In genomic region chr5:171956314-171956713, GRCh38 we compare ENCODE assay signal across 19 cellular contexts. TPM values are rescaled to one million over a fixed set of nuclear protein-coding genes. Genes with fewer than 3 reads are reported as not detected.
DNase-seq lines count a peak whose midpoint lies in the region; ATAC-seq, FAIRE-seq and TF ChIP-seq lines count a peak whose summit lies in the region.
"Had no signal": no experiment of that assay in that cellular context is flagged by ENCODE, and none has a peak within 500 bp of the region (broad histone marks: within the 10 kb centered on the region; RNA-seq: fewer than 3 reads in every experiment).

No MANE protein-coding gene starts in this region.

- peaks cover 27% of the 10 kb centered on the region for H3K4me1 Mint-ChIP-seq in Caco-2 (ENCODE audit: low read depth, unreplicated experiment)
- H3K4me1 Mint-ChIP-seq in brain: peaks cover 61% of the 10 kb centered on the region
- peaks cover 60 to 66% of the 10 kb centered on the region in 2 experiments for H3K4me1 Mint-ChIP-seq in H9

- no peak overlapping the region for H2BK120ac ChIP-seq in H9 (ENCODE audit: low read depth, low read length, poor library complexity, severe bottlenecking)

- peaks cover 38% of the 10 kb centered on the region for H3K4me1 ChIP-seq in Caco-2
- H3K4me1 ChIP-seq in pancreas: peaks cover 57 to 76% (median 69%) of the 10 kb centered on the region in 3 donors
- peaks cover 11% of the 10 kb centered on the region; the same call in 1 of the 2 replicates for H3K4me1 ChIP-seq in H9 (ENCODE audit: insufficient read depth, low read length)

- peak; percentile 14 to 46 (median 34) for ATAC-seq in pancreas

- no peak overlapping the region for H3T11ph ChIP-seq in H9 (ENCODE audit: low read length)

- H2BK15ac ChIP-seq in H9 (ENCODE audit: low read depth, low read length): no peak overlapping the region

- intact Hi-C loops in Caco-2 (cut with micrococcal nuclease; ENCODE audit: unreplicated experiment): no loop called here
- intact Hi-C loops in pancreas (cut with DNase I): loop anchor here in 1 of 3 donors (10.0 kb wide), 1 partner anchor 48 kb away; the partner anchor contains the start of gene FBXW11

- no peak overlapping the region for H4K5ac ChIP-seq in H9 (ENCODE audit: insufficient read length, low read depth, low read length)

- 13 to 20% methylated on average over 1 of the region's 1 CpG for WGBS in pancreas, 2 donors
- no CpG with 5 or more reads among the region's 1 CpG for WGBS in H9 (ENCODE audit: extremely low coverage, insufficient read length, low lambda C conversion rate)

- H3K23me2 ChIP-seq in H9 (ENCODE audit: insufficient read length, low read depth, low read length, poor library complexity, severe bottlenecking): no peaks in the 10 kb centered on the region

- BruUV-seq in Caco-2 (replicated peaks; lab: Mats Ljungman, UMichigan): no TSS peak

- CTCF ChIA-PET in Caco-2 (lab: Charles Lee): no interaction called here

- no peaks in the 10 kb centered on the region for H3K27me3 ChIP-seq in Caco-2 (replicated peaks; ENCODE audit: control insufficient read depth, insufficient read depth, low read length)
- no peaks in the 10 kb centered on the region for H3K27me3 ChIP-seq in pancreas
- H3K27me3 ChIP-seq in H9 (ENCODE audit: insufficient read depth, low read length): no peaks in the 10 kb centered on the region; the same call in 1 of the 2 replicates
- H3K27me3 ChIP-seq: BLaER1 treated with 17β-estradiol and CSF1 and Interleukin-3, amounts not matched to agents 10 nM and 100 nM; ovary; transverse colon had no signal

- H3K27ac Mint-ChIP-seq in Caco-2 (ENCODE audit: unreplicated experiment) (peak overlapping the region; percentile 59), brain (peak overlapping the region in 4 of 5 experiments; percentile 22 to 48 (median 40)), H9 (peak overlapping the region in 1 of 3 experiments; percentile 74; a peak in 2 of 7 replicates)

- H3K27ac ChIP-seq in KOPT-K1 (ENCODE audit: low read depth, low read length, poor library complexity, severe bottlenecking) (peak overlapping the region; percentile 55), pancreas (peak overlapping the region; percentile 4 to 86 (median 54)), H9 (ENCODE audit: insufficient read length, low read depth, low read length) (no peak overlapping the region)
- H3K27ac ChIP-seq: BLaER1 treated with 17β-estradiol and CSF1 and Interleukin-3, amounts not matched to agents 10 nM and 100 nM; GM23248; HL-60; ovary had no signal

- no peaks in the 10 kb centered on the region; the same call in 1 of the 2 replicates for H3K36me3 ChIP-seq in Caco-2 (ENCODE audit: control insufficient read depth, insufficient read depth, low read length)
- H3K36me3 ChIP-seq in KOPT-K1 (ENCODE audit: insufficient read depth, low read length): no peaks in the 10 kb centered on the region
- no peaks in the 10 kb centered on the region for H3K36me3 ChIP-seq in pancreas
- H3K36me3 ChIP-seq: ovary, transverse colon had no signal

- no peak overlapping the region for H3K4me2 ChIP-seq in H9 (ENCODE audit: insufficient read depth, insufficient read length, low read length)

- no peak overlapping the region for H4K8ac ChIP-seq in H9 (replicated peaks; ENCODE audit: insufficient read length, low read depth, low read length)

- H4K20me1 ChIP-seq in H9 (ENCODE audit: control insufficient read depth, insufficient read depth, insufficient read length): no peaks in the 10 kb centered on the region

- no peak overlapping the region for H2AFZ ChIP-seq in H9 (ENCODE audit: low read length)
- H2AFZ ChIP-seq: GM23248 had no signal

- no peaks in the 10 kb centered on the region for H3K9me3 Mint-ChIP-seq in Caco-2 (ENCODE audit: unreplicated experiment)
- H3K9me3 Mint-ChIP-seq in brain: peaks cover 0 to 3% (median 0%) of the 10 kb centered on the region in 5 experiments
- no peaks in the 10 kb centered on the region for H3K9me3 Mint-ChIP-seq in H9

- no peak overlapping the region for H3K23ac ChIP-seq in H9 (ENCODE audit: insufficient read length, low read depth, low read length)

- no peak overlapping the region for H2BK20ac ChIP-seq in H9 (ENCODE audit: low read depth, low read length, poor library complexity, severe bottlenecking)

- no peak overlapping the region for H2AK5ac ChIP-seq in H9 (ENCODE audit: insufficient read length, low read length)

- H3K9ac ChIP-seq in H9 (ENCODE audit: extremely low read depth, insufficient read length, low read length): no peak overlapping the region
- H3K9ac ChIP-seq: BLaER1 treated with 17β-estradiol and CSF1 and Interleukin-3, amounts not matched to agents 10 nM and 100 nM; GM23248 had no signal

- H3K27me3 Mint-ChIP-seq in Caco-2 (ENCODE audit: insufficient read depth, unreplicated experiment): no peaks in the 10 kb centered on the region
- H3K27me3 Mint-ChIP-seq in brain: no peaks in the 10 kb centered on the region
- no peaks in the 10 kb centered on the region for H3K27me3 Mint-ChIP-seq in H9 (ENCODE audit: low read depth)

- no peak for FAIRE-seq in pancreas (lab: Jason Lieb, UNC)
- FAIRE-seq: endometrium, RCC 7860 had no signal

- POLR2A ChIA-PET in Caco-2 (lab: Charles Lee): no interaction called here

- H3K9me3 ChIP-seq in Caco-2 (no peaks in the 10 kb centered on the region), KOPT-K1 (ENCODE audit: insufficient read depth, low read length, poor library complexity, severe bottlenecking) (no peaks in the 10 kb centered on the region), pancreas (no peaks in the 10 kb centered on the region), H9 (ENCODE audit: control insufficient read depth, low read depth, low read length) (no peaks in the 10 kb centered on the region)
- H3K9me3 ChIP-seq: ovary, transverse colon had no signal

- H2BK5ac ChIP-seq in H9 (ENCODE audit: insufficient read length, low read length): no peak overlapping the region

- peaks cover 68% of the 10 kb centered on the region for H3K79me2 ChIP-seq in H9 (ENCODE audit: insufficient read depth, low read length)

- H2BK12ac ChIP-seq in H9 (ENCODE audit: insufficient read length, low read depth, low read length): no peak overlapping the region

- no peak overlapping the region for H3K14ac ChIP-seq in H9 (ENCODE audit: insufficient read depth, low read length)

- DNase-seq in Caco-2 (no peak), pancreas (no peak), SIG-M5 (lab: John Stamatoyannopoulos, UW) (no peak), H9 (no peak)
- no peak for DNase-seq in activated CD4-positive, CD25-positive, alpha-beta regulatory T cell (lab: John Stamatoyannopoulos, UW)
- DNase-seq: activated CD4-positive, alpha-beta T cell treated with anti-CD3 and anti-CD28 coated beads, Interleukin-2, amount 50 U/mL, for 1 hour; DMS53; GM23248; NCI-H1105; NCI-H2171 treated with DMSO at 0.1 percent for 48 hours; NCI-H82; transverse colon had no signal

- no peak overlapping the region for H3K4me3 Mint-ChIP-seq in Caco-2 (ENCODE audit: unreplicated experiment)
- peak overlapping the region in 1 of 5 experiments; percentile 2 for H3K4me3 Mint-ChIP-seq in brain
- no peak overlapping the region for H3K4me3 Mint-ChIP-seq in H9

- H3K79me1 ChIP-seq in H9 (ENCODE audit: insufficient read depth, low read depth, low read length, poor library complexity, severe bottlenecking): peaks cover 6% of the 10 kb centered on the region

- H3K56ac ChIP-seq in H9 (ENCODE audit: insufficient read length, low read depth, low read length): no peak overlapping the region

- TF ChIP-seq CTCF in Caco-2 (IDR thresholded peaks at IDR 0.05; ENCODE audit: insufficient read depth in 1 of 2, low read depth in 1 of 2, low read length in 1 of 2, severe bottlenecking in 1 of 2, unreplicated experiment in 1 of 2) (no peak), brain (conservative IDR thresholded peaks at IDR 0.05) (no peak), pancreas (IDR thresholded peaks at IDR 0.05) (no peak), H9 (conservative IDR thresholded peaks at IDR 0.05) (no peak)

- H3K36me3 Mint-ChIP-seq in Caco-2 (ENCODE audit: insufficient read depth, unreplicated experiment): no peaks in the 10 kb centered on the region
- peaks cover 13% of the 10 kb centered on the region for H3K36me3 Mint-ChIP-seq in brain
- H3K36me3 Mint-ChIP-seq in H9 (ENCODE audit: insufficient read depth in 1 of 3, low read depth in 3 of 3): peaks cover 0 to 8% (median 4%) of the 10 kb centered on the region in 3 experiments; a peak in 3 of 7 replicates

- H3K4ac ChIP-seq in H9 (ENCODE audit: low read depth, low read length): no peak overlapping the region

- H3K18ac ChIP-seq in H9 (ENCODE audit: insufficient read length, low read depth, low read length): no peak overlapping the region

- H4K91ac ChIP-seq in H9 (ENCODE audit: insufficient read length, low read depth, low read length): no peak overlapping the region

- H3K4me3 ChIP-seq in Caco-2 (ENCODE audit: low read depth, low read length) (no peak overlapping the region), pancreas (no peak overlapping the region)
- H3K4me3 ChIP-seq: BLaER1 treated with 17β-estradiol and CSF1 and Interleukin-3, amounts not matched to agents 10 nM and 100 nM; GM23248; ovary; transverse colon had no signal

RNA-seq across cellular contexts. Expression of gene FBXW11, which starts 50.1 kb away (rescaled TPM):
- total RNA-seq in Caco-2 (2022) (46.2 and 46.3 TPM in 2 replicates), pancreas (10 to 100 TPM; 23.7 to 43.8 (median 27.4) TPM), H9 (2021) (84.0 and 85.3 TPM in 2 replicates)
- polyA plus RNA-seq in brain (ENCODE audit: insufficient read depth, low read depth, low replicate concordance) (49.0 TPM), pancreas (10 to 100 TPM in 1 of 2 donors, 1 to 10 TPM in 1; 6.0 to 13.6 TPM)
